Comparison of ENCODE assay signal across 1 cellular context in the genomic region with DNA sequence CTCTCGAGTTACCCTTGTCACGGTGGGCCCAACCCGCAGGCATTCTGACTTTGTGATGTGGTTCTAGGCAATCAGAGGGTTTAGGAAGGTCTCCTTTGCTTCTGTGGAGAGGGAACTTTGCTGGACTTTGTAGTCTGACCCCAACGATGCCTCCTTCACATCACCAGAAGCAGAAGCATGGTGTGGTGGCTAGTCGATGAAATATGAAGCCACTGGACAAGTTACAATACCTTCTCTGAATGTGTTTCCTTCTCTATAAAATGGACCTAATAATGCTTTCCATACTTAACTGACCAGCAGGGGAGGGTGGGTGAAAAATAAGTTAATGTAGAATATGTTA.
TF ChIP-seq lines count a peak whose summit lies in the region.

No MANE protein-coding gene starts in this region.

TF ChIP-seq in GM23338, 12 proteins besides CTCF, POLR2A, EP300 and RAD21 (continued from another document):
- TF ChIP-seq, protein P1, sequence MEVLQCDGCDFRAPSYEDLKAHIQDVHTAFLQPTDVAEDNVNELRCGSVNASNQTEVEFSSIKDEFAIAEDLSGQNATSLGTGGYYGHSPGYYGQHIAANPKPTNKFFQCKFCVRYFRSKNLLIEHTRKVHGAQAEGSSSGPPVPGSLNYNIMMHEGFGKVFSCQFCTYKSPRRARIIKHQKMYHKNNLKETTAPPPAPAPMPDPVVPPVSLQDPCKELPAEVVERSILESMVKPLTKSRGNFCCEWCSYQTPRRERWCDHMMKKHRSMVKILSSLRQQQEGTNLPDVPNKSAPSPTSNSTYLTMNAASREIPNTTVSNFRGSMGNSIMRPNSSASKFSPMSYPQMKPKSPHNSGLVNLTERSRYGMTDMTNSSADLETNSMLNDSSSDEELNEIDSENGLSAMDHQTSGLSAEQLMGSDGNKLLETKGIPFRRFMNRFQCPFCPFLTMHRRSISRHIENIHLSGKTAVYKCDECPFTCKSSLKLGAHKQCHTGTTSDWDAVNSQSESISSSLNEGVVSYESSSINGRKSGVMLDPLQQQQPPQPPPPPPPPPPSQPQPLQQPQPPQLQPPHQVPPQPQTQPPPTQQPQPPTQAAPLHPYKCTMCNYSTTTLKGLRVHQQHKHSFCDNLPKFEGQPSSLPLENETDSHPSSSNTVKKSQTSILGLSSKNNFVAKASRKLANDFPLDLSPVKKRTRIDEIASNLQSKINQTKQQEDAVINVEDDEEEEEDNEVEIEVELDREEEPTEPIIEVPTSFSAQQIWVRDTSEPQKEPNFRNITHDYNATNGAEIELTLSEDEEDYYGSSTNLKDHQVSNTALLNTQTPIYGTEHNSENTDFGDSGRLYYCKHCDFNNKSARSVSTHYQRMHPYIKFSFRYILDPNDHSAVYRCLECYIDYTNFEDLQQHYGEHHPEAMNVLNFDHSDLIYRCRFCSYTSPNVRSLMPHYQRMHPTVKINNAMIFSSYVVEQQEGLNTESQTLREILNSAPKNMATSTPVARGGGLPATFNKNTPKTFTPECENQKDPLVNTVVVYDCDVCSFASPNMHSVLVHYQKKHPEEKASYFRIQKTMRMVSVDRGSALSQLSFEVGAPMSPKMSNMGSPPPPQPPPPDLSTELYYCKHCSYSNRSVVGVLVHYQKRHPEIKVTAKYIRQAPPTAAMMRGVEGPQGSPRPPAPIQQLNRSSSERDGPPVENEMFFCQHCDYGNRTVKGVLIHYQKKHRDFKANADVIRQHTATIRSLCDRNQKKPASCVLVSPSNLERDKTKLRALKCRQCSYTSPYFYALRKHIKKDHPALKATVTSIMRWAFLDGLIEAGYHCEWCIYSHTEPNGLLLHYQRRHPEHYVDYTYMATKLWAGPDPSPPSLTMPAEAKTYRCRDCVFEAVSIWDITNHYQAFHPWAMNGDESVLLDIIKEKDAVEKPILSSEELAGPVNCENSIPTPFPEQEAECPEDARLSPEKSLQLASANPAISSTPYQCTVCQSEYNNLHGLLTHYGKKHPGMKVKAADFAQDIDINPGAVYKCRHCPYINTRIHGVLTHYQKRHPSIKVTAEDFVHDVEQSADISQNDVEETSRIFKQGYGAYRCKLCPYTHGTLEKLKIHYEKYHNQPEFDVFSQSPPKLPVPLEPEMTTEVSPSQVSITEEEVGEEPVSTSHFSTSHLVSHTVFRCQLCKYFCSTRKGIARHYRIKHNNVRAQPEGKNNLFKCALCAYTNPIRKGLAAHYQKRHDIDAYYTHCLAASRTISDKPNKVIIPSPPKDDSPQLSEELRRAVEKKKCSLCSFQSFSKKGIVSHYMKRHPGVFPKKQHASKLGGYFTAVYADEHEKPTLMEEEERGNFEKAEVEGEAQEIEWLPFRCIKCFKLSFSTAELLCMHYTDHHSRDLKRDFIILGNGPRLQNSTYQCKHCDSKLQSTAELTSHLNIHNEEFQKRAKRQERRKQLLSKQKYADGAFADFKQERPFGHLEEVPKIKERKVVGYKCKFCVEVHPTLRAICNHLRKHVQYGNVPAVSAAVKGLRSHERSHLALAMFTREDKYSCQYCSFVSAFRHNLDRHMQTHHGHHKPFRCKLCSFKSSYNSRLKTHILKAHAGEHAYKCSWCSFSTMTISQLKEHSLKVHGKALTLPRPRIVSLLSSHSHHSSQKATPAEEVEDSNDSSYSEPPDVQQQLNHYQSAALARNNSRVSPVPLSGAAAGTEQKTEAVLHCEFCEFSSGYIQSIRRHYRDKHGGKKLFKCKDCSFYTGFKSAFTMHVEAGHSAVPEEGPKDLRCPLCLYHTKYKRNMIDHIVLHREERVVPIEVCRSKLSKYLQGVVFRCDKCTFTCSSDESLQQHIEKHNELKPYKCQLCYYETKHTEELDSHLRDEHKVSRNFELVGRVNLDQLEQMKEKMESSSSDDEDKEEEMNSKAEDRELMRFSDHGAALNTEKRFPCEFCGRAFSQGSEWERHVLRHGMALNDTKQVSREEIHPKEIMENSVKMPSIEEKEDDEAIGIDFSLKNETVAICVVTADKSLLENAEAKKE (CRISPR knock-in tag; IDR thresholded peaks at IDR 0.05) = no peak
- TF ChIP-seq ZNF114 (CRISPR knock-in tag; IDR thresholded peaks at IDR 0.05) = no peak
- no peak for TF ChIP-seq EZH2phosphoT487 (IDR thresholded peaks at IDR 0.05; ENCODE audit: unreplicated experiment)
- no peak for TF ChIP-seq EZH2 (IDR thresholded peaks at IDR 0.05; ENCODE audit: low read depth, unreplicated experiment)
- TF ChIP-seq, protein P2, sequence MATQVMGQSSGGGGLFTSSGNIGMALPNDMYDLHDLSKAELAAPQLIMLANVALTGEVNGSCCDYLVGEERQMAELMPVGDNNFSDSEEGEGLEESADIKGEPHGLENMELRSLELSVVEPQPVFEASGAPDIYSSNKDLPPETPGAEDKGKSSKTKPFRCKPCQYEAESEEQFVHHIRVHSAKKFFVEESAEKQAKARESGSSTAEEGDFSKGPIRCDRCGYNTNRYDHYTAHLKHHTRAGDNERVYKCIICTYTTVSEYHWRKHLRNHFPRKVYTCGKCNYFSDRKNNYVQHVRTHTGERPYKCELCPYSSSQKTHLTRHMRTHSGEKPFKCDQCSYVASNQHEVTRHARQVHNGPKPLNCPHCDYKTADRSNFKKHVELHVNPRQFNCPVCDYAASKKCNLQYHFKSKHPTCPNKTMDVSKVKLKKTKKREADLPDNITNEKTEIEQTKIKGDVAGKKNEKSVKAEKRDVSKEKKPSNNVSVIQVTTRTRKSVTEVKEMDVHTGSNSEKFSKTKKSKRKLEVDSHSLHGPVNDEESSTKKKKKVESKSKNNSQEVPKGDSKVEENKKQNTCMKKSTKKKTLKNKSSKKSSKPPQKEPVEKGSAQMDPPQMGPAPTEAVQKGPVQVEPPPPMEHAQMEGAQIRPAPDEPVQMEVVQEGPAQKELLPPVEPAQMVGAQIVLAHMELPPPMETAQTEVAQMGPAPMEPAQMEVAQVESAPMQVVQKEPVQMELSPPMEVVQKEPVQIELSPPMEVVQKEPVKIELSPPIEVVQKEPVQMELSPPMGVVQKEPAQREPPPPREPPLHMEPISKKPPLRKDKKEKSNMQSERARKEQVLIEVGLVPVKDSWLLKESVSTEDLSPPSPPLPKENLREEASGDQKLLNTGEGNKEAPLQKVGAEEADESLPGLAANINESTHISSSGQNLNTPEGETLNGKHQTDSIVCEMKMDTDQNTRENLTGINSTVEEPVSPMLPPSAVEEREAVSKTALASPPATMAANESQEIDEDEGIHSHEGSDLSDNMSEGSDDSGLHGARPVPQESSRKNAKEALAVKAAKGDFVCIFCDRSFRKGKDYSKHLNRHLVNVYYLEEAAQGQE (IDR thresholded peaks at IDR 0.05; ENCODE audit: unreplicated experiment) = no peak
